In genomic region chrX:131405497-131405896, GRCh38 we compare ENCODE assay signal across 21 cellular contexts.
A peak's percentile ranks its signal among the peaks of the same experiment; 100 is the strongest.
DNase-seq lines count a peak whose midpoint lies in the region; ATAC-seq and TF ChIP-seq lines count a peak whose summit lies in the region.
"Had no signal": no experiment of that assay in that cellular context is flagged by ENCODE, and none has a peak within 500 bp of the region (broad histone marks: within the 10 kb centered on the region; RNA-seq: fewer than 3 reads in every experiment).

No MANE protein-coding gene starts in this region.

- no peak overlapping the region for H4K5ac ChIP-seq in mesendoderm (ENCODE audit: low read length)

- no peak overlapping the region for H3K18ac ChIP-seq in mesendoderm (ENCODE audit: low read length)

- H3K27ac Mint-ChIP-seq in HFFc6, result no peak overlapping the region
- H3K27ac Mint-ChIP-seq in activated CD4-positive, alpha-beta memory T cell treated with anti-CD3 and anti-CD28 coated beads for 36 hours, result no peak overlapping the region
- H3K27ac Mint-ChIP-seq: activated B cell treated with CpG ODN at 0.5 μM for 24 hours; activated CD8-positive, alpha-beta memory T cell treated with anti-CD3 and anti-CD28 coated beads, Interleukin-2, amount 10 ng/mL, durations not matched to agents 7 days and 5 days; memory B cell; stimulated activated effector memory CD8-positive, alpha-beta T cell treated with anti-CD3 and anti-CD28 coated beads, Interleukin-12 subunit alpha, Interleukin-12 subunit beta, amount 100 ng/mL, for 72 hours; T-helper 1 cell treated with Interleukin-12 subunit alpha and Interleukin-12 subunit beta and Interleukin-4 antibody, amounts not matched to agents 30 μg/mL and 1 μg/mL, for 36 hours had no signal

- WGBS in mesendoderm (ENCODE audit: extremely low coverage, insufficient coverage, low lambda C conversion rate), result no CpG with 5 or more reads among the region's 6 CpGs

- H3K79me1 ChIP-seq in mesendoderm (ENCODE audit: low read length), result no peaks in the 10 kb centered on the region

- no peaks in the 10 kb centered on the region for H3K36me3 ChIP-seq in mesendoderm (ENCODE audit: control insufficient read depth, insufficient read depth, low read length)
- H3K36me3 ChIP-seq: cardiac muscle cell, tibial artery had no signal

- no peaks in the 10 kb centered on the region for H3K4me1 ChIP-seq in mesendoderm (ENCODE audit: control insufficient read depth, low read depth, low read length)
- H3K4me1 ChIP-seq: tibial artery had no signal

- H3K4me3 Mint-ChIP-seq in HFFc6, result no peak overlapping the region
- H3K4me3 Mint-ChIP-seq in activated CD4-positive, alpha-beta memory T cell treated with anti-CD3 and anti-CD28 coated beads for 36 hours, result no peak overlapping the region
- H3K4me3 Mint-ChIP-seq: activated B cell treated with CpG ODN at 0.5 μM for 24 hours; activated CD8-positive, alpha-beta memory T cell treated with anti-CD3 and anti-CD28 coated beads, Interleukin-2, amount 10 ng/mL, durations not matched to agents 7 days and 5 days; memory B cell; stimulated activated effector memory CD8-positive, alpha-beta T cell treated with anti-CD3 and anti-CD28 coated beads, Interleukin-12 subunit alpha, Interleukin-12 subunit beta, amount 100 ng/mL, for 72 hours; T-helper 1 cell treated with Interleukin-12 subunit alpha and Interleukin-12 subunit beta and Interleukin-4 antibody, amounts not matched to agents 30 μg/mL and 1 μg/mL, for 36 hours had no signal

- DNase-seq in GM12864 (ENCODE audit: low read depth), result no peak
- no peak for DNase-seq in HFFc6
- peak; percentile 3 for DNase-seq in SW480 (ENCODE audit: low spot score)
- DNase-seq in mesendoderm, result peak; percentile 12
- no peak for DNase-seq in cardiac septum (ENCODE audit: low spot score)
- DNase-seq in activated CD4-positive, alpha-beta memory T cell treated with anti-CD3 and anti-CD28 coated beads for 36 hours, result no peak
- DNase-seq in MV-4-11 (lab: John Stamatoyannopoulos, UW), result no peak
- DNase-seq: activated B cell treated with CpG ODN at 0.5 μM for 24 hours; activated CD8-positive, alpha-beta memory T cell treated with anti-CD3 and anti-CD28 coated beads, Interleukin-2, amount 10 ng/mL, durations not matched to agents 7 days and 5 days; activated effector memory CD4-positive, alpha-beta T cell treated with Interleukin-2 at 50 U/mL for 16 hours; DMS53; head of caudate nucleus; Kasumi-1; NCI-H1436; stimulated activated CD4-positive, alpha-beta T cell treated with anti-CD3 and anti-CD28 coated beads, Interleukin-12 subunit alpha, Interleukin-12 subunit beta, amount 100 ng/mL, for 4 hours; tibial artery had no signal

- no peak overlapping the region for H4K8ac ChIP-seq in mesendoderm (ENCODE audit: low read depth, low read length)

- no peaks in the 10 kb centered on the region for H3K27me3 Mint-ChIP-seq in HFFc6 (ENCODE audit: insufficient read depth)
- no peaks in the 10 kb centered on the region for H3K27me3 Mint-ChIP-seq in activated CD4-positive, alpha-beta memory T cell treated with anti-CD3 and anti-CD28 coated beads for 36 hours
- H3K27me3 Mint-ChIP-seq: activated B cell treated with CpG ODN at 0.5 μM for 24 hours; activated CD8-positive, alpha-beta memory T cell treated with anti-CD3 and anti-CD28 coated beads, Interleukin-2, amount 10 ng/mL, durations not matched to agents 7 days and 5 days; memory B cell had no signal

- H3K56ac ChIP-seq in mesendoderm (ENCODE audit: low read length), result no peak overlapping the region

- no peaks in the 10 kb centered on the region for H3K9me3 Mint-ChIP-seq in HFFc6
- H3K9me3 Mint-ChIP-seq in activated CD4-positive, alpha-beta memory T cell treated with anti-CD3 and anti-CD28 coated beads for 36 hours, result no peaks in the 10 kb centered on the region
- H3K9me3 Mint-ChIP-seq: activated B cell treated with CpG ODN at 0.5 μM for 24 hours; memory B cell; stimulated activated effector memory CD8-positive, alpha-beta T cell treated with anti-CD3 and anti-CD28 coated beads, Interleukin-12 subunit alpha, Interleukin-12 subunit beta, amount 100 ng/mL, for 72 hours; T-helper 1 cell treated with Interleukin-12 subunit alpha and Interleukin-12 subunit beta and Interleukin-4 antibody, amounts not matched to agents 30 μg/mL and 1 μg/mL, for 36 hours had no signal

- H3K9ac ChIP-seq in mesendoderm (ENCODE audit: low read length), result no peak overlapping the region

- POLR2A ChIA-PET in activated CD4-positive, alpha-beta memory T cell treated with anti-CD3 and anti-CD28 coated beads for 36 hours (lab: Charles Lee), result no interaction called here

- H2BK5ac ChIP-seq in mesendoderm (ENCODE audit: low read length), result no peak overlapping the region

- intact Hi-C loops in cardiac septum (cut with DNase I), result no loop called here
- intact Hi-C loops in activated CD4-positive, alpha-beta memory T cell treated with anti-CD3 and anti-CD28 coated beads for 36 hours (cut with micrococcal nuclease), result no loop called here

- no peaks in the 10 kb centered on the region for H3K27me3 ChIP-seq in mesendoderm (ENCODE audit: insufficient read depth, low read length, poor library complexity)
- H3K27me3 ChIP-seq: cardiac muscle cell, tibial artery had no signal

- H2BK120ac ChIP-seq in mesendoderm (ENCODE audit: low read depth, low read length), result no peak overlapping the region

- H3K4me1 Mint-ChIP-seq in HFFc6 (ENCODE audit: low read depth), result no peaks in the 10 kb centered on the region
- no peaks in the 10 kb centered on the region for H3K4me1 Mint-ChIP-seq in activated CD4-positive, alpha-beta memory T cell treated with anti-CD3 and anti-CD28 coated beads for 36 hours (ENCODE audit: low read depth)
- H3K4me1 Mint-ChIP-seq: activated B cell treated with CpG ODN at 0.5 μM for 24 hours; activated CD8-positive, alpha-beta memory T cell treated with anti-CD3 and anti-CD28 coated beads, Interleukin-2, amount 10 ng/mL, durations not matched to agents 7 days and 5 days; memory B cell; stimulated activated effector memory CD8-positive, alpha-beta T cell treated with anti-CD3 and anti-CD28 coated beads, Interleukin-12 subunit alpha, Interleukin-12 subunit beta, amount 100 ng/mL, for 72 hours had no signal

- no peak overlapping the region for H2BK15ac ChIP-seq in mesendoderm (replicated peaks; ENCODE audit: low read depth)

- no peak for ATAC-seq in HG02938 (IDR thresholded peaks at IDR 0.05; ENCODE audit: unreplicated experiment)
- ATAC-seq: activated CD8-positive, alpha-beta memory T cell treated with anti-CD3 and anti-CD28 coated beads, Interleukin-2, amount 10 ng/mL, durations not matched to agents 7 days and 5 days; stimulated activated effector memory CD8-positive, alpha-beta T cell treated with anti-CD3 and anti-CD28 coated beads, Interleukin-12 subunit alpha, Interleukin-12 subunit beta, amount 100 ng/mL, for 72 hours had no signal

- CTCF ChIA-PET in activated CD4-positive, alpha-beta memory T cell treated with anti-CD3 and anti-CD28 coated beads for 36 hours (lab: Charles Lee), result no interaction called here

- H3K36me3 Mint-ChIP-seq in HFFc6 (ENCODE audit: low read depth), result no peaks in the 10 kb centered on the region
- H3K36me3 Mint-ChIP-seq in activated CD4-positive, alpha-beta memory T cell treated with anti-CD3 and anti-CD28 coated beads for 36 hours, result no peaks in the 10 kb centered on the region
- H3K36me3 Mint-ChIP-seq: activated CD8-positive, alpha-beta memory T cell treated with anti-CD3 and anti-CD28 coated beads, Interleukin-2, amount 10 ng/mL, durations not matched to agents 7 days and 5 days; memory B cell; stimulated activated effector memory CD8-positive, alpha-beta T cell treated with anti-CD3 and anti-CD28 coated beads, Interleukin-12 subunit alpha, Interleukin-12 subunit beta, amount 100 ng/mL, for 72 hours had no signal

- no peak overlapping the region for H2AK5ac ChIP-seq in mesendoderm (ENCODE audit: low read length)

- H3K79me2 ChIP-seq in mesendoderm (ENCODE audit: control insufficient read depth, insufficient read depth, low read length), result no peaks in the 10 kb centered on the region

- no peak overlapping the region for H3K4ac ChIP-seq in mesendoderm (ENCODE audit: low read depth, low read length)

- no peak overlapping the region for H3K4me2 ChIP-seq in mesendoderm (ENCODE audit: low read length)

- no peak overlapping the region for H3K27ac ChIP-seq in mesendoderm (ENCODE audit: low read depth, low read length)
- H3K27ac ChIP-seq: cardiac muscle cell, tibial artery had no signal

- H3K4me3 ChIP-seq in GM12864 (ENCODE audit: low read depth, low read length), result no peak overlapping the region
- no peak overlapping the region for H3K4me3 ChIP-seq in mesendoderm (ENCODE audit: low read length)
- H3K4me3 ChIP-seq: cardiac muscle cell, tibial artery had no signal

- TF ChIP-seq CTCF in GM12864 (IDR thresholded peaks at IDR 0.05; ENCODE audit: low read depth, low read length, missing control alignments), result peak; percentile 25
- 0 out of 2 replicates have a peak, but pooled peaks have one; percentile 11 for TF ChIP-seq CTCF in HFFc6 (IDR thresholded peaks at IDR 0.05)

- H3K23ac ChIP-seq in mesendoderm (ENCODE audit: low read length), result no peak overlapping the region

Comparison
In these comparisons a context has a peak if more than half of its experiments do, and no peak if none do; other contexts are left out.
1. DNase-seq: peak in SW480 (single experiment) and mesendoderm (single experiment); none in GM12864 (single experiment), HFFc6 (single experiment), cardiac septum (single experiment), activated CD4-positive, alpha-beta memory T cell treated with anti-CD3 and anti-CD28 coated beads for 36 hours (single experiment) and MV-4-11 (single experiment).